ENCODE assay signal across 29 cellular contexts in genomic region chr2:96931966-96932365, GRCh38. TPM values are rescaled to one million over a fixed set of nuclear protein-coding genes. Genes with fewer than 3 reads are reported as not detected.
"Had no signal": no experiment of that assay in that cellular context is flagged by ENCODE, and none has a peak within 500 bp of the region (broad histone marks: within the 10 kb centered on the region; RNA-seq: fewer than 3 reads in every experiment).

No MANE protein-coding gene starts in this region.

- H3K27me3 ChIP-seq: ascending aorta, breast epithelium, esophagus muscularis mucosa, gastroesophageal sphincter, heart left ventricle, neural progenitor cell, thyroid gland had no signal

- DNase-seq: activated CD4-positive, alpha-beta T cell treated with anti-CD3 and anti-CD28 coated beads, Interleukin-2, amount 10 ng/mL, durations not matched to agents 24 days and 14 days; activated CD4-positive, CD25-positive, alpha-beta regulatory T cell; activated CD8-positive, alpha-beta memory T cell treated with anti-CD3 and anti-CD28 coated beads, Interleukin-2, amount 50 U/mL, for 4 hours; activated CD8-positive, alpha-beta T cell treated with anti-CD3 and anti-CD28 coated beads, Interleukin-2, amount 10 ng/mL, durations not matched to agents 7 days and 5 days; activated effector memory CD4-positive, alpha-beta T cell treated with Interleukin-2 at 50 U/mL for 16 hours; activated naive CD4-positive, alpha-beta T cell treated with anti-CD3 and anti-CD28 coated beads, Interleukin-2, amount 50 U/mL, for 16 hours; activated T-cell treated with anti-CD3 and anti-CD28 coated beads, Interleukin-2, amount 50 U/mL, for 48 hours; cerebellar nuclear complex; effector memory CD4-positive, alpha-beta T cell; immature natural killer cell; kidney glomerular epithelial cell; left ventricle myocardium superior; naive thymus-derived CD4-positive, alpha-beta T cell; stimulated activated CD4-positive, alpha-beta T cell treated with anti-CD3 and anti-CD28 coated beads, Interleukin-15, amount 100 ng/mL, for 24 hours; stimulated activated CD4-positive, alpha-beta T cell treated with anti-CD3 and anti-CD28 coated beads, Interleukin-2, amount 100 ng/mL, for 48 hours; T-helper 1 cell; T-helper 9 cell; thyroid gland had no signal

- H3K9me3 ChIP-seq: ascending aorta, breast epithelium, esophagus muscularis mucosa, gastroesophageal sphincter, heart left ventricle, psoas muscle, thyroid gland had no signal

- ATAC-seq: activated CD8-positive, alpha-beta T cell treated with anti-CD3 and anti-CD28 coated beads, Interleukin-2, amount 10 ng/mL, durations not matched to agents 7 days and 5 days; gastroesophageal sphincter; heart left ventricle; left ventricle myocardium superior; naive thymus-derived CD4-positive, alpha-beta T cell; psoas muscle; right cardiac atrium had no signal

- H3K36me3 ChIP-seq: ascending aorta, breast epithelium, esophagus muscularis mucosa, gastroesophageal sphincter, heart left ventricle, neural progenitor cell, thyroid gland had no signal

- H3K4me3 ChIP-seq: ascending aorta, breast epithelium, esophagus muscularis mucosa, gastroesophageal sphincter, heart left ventricle, neural progenitor cell, psoas muscle, thyroid gland had no signal

- H3K27ac ChIP-seq: ascending aorta, breast epithelium, esophagus muscularis mucosa, gastroesophageal sphincter, heart left ventricle, neural progenitor cell, psoas muscle, thyroid gland had no signal

RNA-seq across cellular contexts. Expression of gene FAM178B, which starts 54.4 kb away (rescaled TPM):
- total RNA-seq: activated CD4-positive, alpha-beta T cell treated with anti-CD3 and anti-CD28 coated beads, Interleukin-2, amount 10 ng/mL, durations not matched to agents 24 days and 14 days; ascending aorta; endothelial cell of umbilical vein; left ventricle myocardium superior; osteocyte; psoas muscle; thyroid gland; urinary bladder had no signal
